ENCODE assay signal across 12 cellular contexts in the genomic region with DNA sequence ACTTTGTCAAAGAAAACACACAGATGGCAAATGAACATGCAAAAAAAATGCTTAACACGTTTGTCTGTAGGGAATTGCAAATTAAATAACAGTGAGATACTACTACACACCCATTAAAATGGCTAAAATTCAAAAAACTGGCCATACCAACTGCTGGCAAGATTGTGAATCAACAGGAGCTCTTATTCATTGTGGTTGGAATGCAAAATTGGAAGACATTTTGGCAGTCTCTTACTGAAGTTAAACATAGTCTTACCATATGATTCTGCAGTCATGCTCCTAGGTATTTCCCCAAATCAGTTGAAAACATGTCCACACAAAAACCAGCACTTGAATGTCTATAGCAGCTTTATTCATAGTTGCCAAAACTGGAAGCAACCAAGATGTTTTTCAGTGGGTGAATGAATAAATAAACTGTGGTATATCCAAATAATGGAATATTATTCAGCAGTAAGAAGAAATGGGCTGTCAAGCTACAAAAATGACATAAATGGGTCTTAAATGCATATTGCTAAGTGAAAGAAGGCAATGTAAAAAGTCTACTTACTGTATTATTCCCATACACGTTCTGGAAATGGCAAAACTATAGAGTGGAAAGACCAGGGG.
DNase-seq lines count a peak whose midpoint lies in the region; FAIRE-seq and TF ChIP-seq lines count a peak whose summit lies in the region.
"Had no signal": no experiment of that assay in that cellular context is flagged by ENCODE, and none has a peak within 500 bp of the region (broad histone marks: within the 10 kb centered on the region; RNA-seq: fewer than 3 reads in every experiment).

No MANE protein-coding gene starts in this region.

- no peak overlapping the region for H3K4me3 ChIP-seq in bronchial epithelial cell (ENCODE audit: low read depth, low read length)
- no peak overlapping the region for H3K4me3 ChIP-seq in small intestine (ENCODE audit: low read depth in 1 of 2, low read length in 2 of 2)
- H3K4me3 ChIP-seq in suprapubic skin, result no peak overlapping the region
- H3K4me3 ChIP-seq: SK-N-MC had no signal

- H3K4me1 ChIP-seq in small intestine (ENCODE audit: control insufficient read depth in 2 of 2, insufficient read depth in 1 of 2, low read depth in 1 of 2, low read length in 1 of 2), result no peaks in the 10 kb centered on the region
- no peaks in the 10 kb centered on the region for H3K4me1 ChIP-seq in suprapubic skin

- WGBS in small intestine, 3 donors, result 83 to 85% (median 85%) methylated on average over 2 of the region's 2 CpGs
- 67% methylated on average over 2 of the region's 2 CpGs for WGBS in suprapubic skin

- DNase-seq in AG08395 (ENCODE audit: low spot score), result peak; percentile 36
- DNase-seq in NCI-H226, result peak; percentile 80
- peak; percentile 95 for DNase-seq in bronchial epithelial cell (ENCODE audit: low read depth)
- DNase-seq in kidney tubule cell (ENCODE audit: low spot score), result peak; percentile 72
- DNase-seq in posterior vena cava (ENCODE audit: low spot score), result no peak
- no peak for DNase-seq in small intestine
- DNase-seq in suprapubic skin (ENCODE audit: low spot score in 2 of 2), result no peak
- DNase-seq in NCI-H1417 treated with DMSO at 0.1 percent for 48 hours (lab: John Stamatoyannopoulos, UW), result no peak
- DNase-seq: activated CD4-positive, alpha-beta memory T cell treated with anti-CD3 and anti-CD28 coated beads, Interleukin-2, amount 10 ng/mL, durations not matched to agents 7 days and 5 days; anterior cingulate cortex; NCI-H1048 had no signal

- no peak overlapping the region for H3K27ac ChIP-seq in small intestine (ENCODE audit: low read depth in 1 of 2, low read length in 1 of 2)
- no peak overlapping the region for H3K27ac ChIP-seq in suprapubic skin
- H3K27ac ChIP-seq: SK-N-MC had no signal

- H3K9me3 ChIP-seq in small intestine (ENCODE audit: control insufficient read depth, low read depth) (no peaks in the 10 kb centered on the region), suprapubic skin (no peaks in the 10 kb centered on the region)

- TF ChIP-seq CTCF in bronchial epithelial cell (IDR thresholded peaks at IDR 0.05; ENCODE audit: insufficient read depth, low read length, severe bottlenecking), result no peak
- no peak for TF ChIP-seq CTCF in suprapubic skin (IDR thresholded peaks at IDR 0.05)

- no peaks in the 10 kb centered on the region for H3K27me3 ChIP-seq in bronchial epithelial cell (ENCODE audit: control insufficient read depth, insufficient read depth, low read length)
- no peaks in the 10 kb centered on the region for H3K27me3 ChIP-seq in small intestine (ENCODE audit: control insufficient read depth in 2 of 2, insufficient read depth in 2 of 2, low read length in 2 of 2)
- H3K27me3 ChIP-seq in suprapubic skin, result no peaks in the 10 kb centered on the region

- H3K36me3 ChIP-seq in bronchial epithelial cell (ENCODE audit: control insufficient read depth, insufficient read depth, low read length), result no peaks in the 10 kb centered on the region
- no peaks in the 10 kb centered on the region for H3K36me3 ChIP-seq in small intestine (ENCODE audit: control insufficient read depth in 2 of 2, insufficient read depth in 2 of 2, low read length in 2 of 2)
- no peaks in the 10 kb centered on the region for H3K36me3 ChIP-seq in suprapubic skin

- no peak for TF ChIP-seq EP300 in suprapubic skin (IDR thresholded peaks at IDR 0.05)

- FAIRE-seq in bronchial epithelial cell (lab: Jason Lieb, UNC) (no peak), small intestine (lab: Jason Lieb, UNC) (no peak)

- no peak for TF ChIP-seq POLR2A in suprapubic skin (IDR thresholded peaks at IDR 0.05)

- intact Hi-C loops in posterior vena cava (cut with DNase I), result no loop called here

Comparison
In these comparisons a context has a peak if more than half of its experiments do, and no peak if none do; other contexts are left out.
1. DNase-seq: peak in AG08395 (single experiment), NCI-H226 (single experiment), bronchial epithelial cell (single experiment) and kidney tubule cell (single experiment); none in posterior vena cava (single experiment), small intestine (single experiment), suprapubic skin (0 of 2) and NCI-H1417 treated with DMSO at 0.1 percent for 48 hours (single experiment).